1 cellular context compared by ENCODE assay signal in genomic region chr1:46315669-46316403, GRCh38.
TF ChIP-seq lines count a peak whose summit lies in the region.

No MANE protein-coding gene starts in this region.

TF ChIP-seq in HepG2, 621 proteins besides CTCF, POLR2A, EP300 and RAD21:
- TF ChIP-seq HOXA9 (CRISPR knock-in tag; IDR thresholded peaks at IDR 0.05; ENCODE audit: borderline replicate concordance) (no peak), SRF (IDR thresholded peaks at IDR 0.05; ENCODE audit: low read depth, low read length) (no peak), RARA (CRISPR knock-in tag; IDR thresholded peaks at IDR 0.05) (no peak), KLF15 (CRISPR knock-in tag; IDR thresholded peaks at IDR 0.05; ENCODE audit: borderline replicate concordance) (no peak), ZNF615 (CRISPR knock-in tag; IDR thresholded peaks at IDR 0.05; ENCODE audit: borderline replicate concordance) (no peak), ZNF121 (CRISPR knock-in tag; IDR thresholded peaks at IDR 0.05) (no peak), RBAK (CRISPR knock-in tag; IDR thresholded peaks at IDR 0.05) (no peak), CEBPG (CRISPR knock-in tag; IDR thresholded peaks at IDR 0.05) (no peak), RXRB (CRISPR knock-in tag; IDR thresholded peaks at IDR 0.05; ENCODE audit: borderline replicate concordance) (no peak), TEAD2 (CRISPR knock-in tag; IDR thresholded peaks at IDR 0.05) (no peak), ZFP62 (CRISPR knock-in tag; IDR thresholded peaks at IDR 0.05) (no peak), AKAP8 (CRISPR knock-in tag; IDR thresholded peaks at IDR 0.05) (no peak), ZFP37 (CRISPR knock-in tag; IDR thresholded peaks at IDR 0.05; ENCODE audit: borderline replicate concordance) (no peak), THRA (CRISPR knock-in tag; IDR thresholded peaks at IDR 0.05; ENCODE audit: borderline replicate concordance) (no peak)
